In the genomic region with DNA sequence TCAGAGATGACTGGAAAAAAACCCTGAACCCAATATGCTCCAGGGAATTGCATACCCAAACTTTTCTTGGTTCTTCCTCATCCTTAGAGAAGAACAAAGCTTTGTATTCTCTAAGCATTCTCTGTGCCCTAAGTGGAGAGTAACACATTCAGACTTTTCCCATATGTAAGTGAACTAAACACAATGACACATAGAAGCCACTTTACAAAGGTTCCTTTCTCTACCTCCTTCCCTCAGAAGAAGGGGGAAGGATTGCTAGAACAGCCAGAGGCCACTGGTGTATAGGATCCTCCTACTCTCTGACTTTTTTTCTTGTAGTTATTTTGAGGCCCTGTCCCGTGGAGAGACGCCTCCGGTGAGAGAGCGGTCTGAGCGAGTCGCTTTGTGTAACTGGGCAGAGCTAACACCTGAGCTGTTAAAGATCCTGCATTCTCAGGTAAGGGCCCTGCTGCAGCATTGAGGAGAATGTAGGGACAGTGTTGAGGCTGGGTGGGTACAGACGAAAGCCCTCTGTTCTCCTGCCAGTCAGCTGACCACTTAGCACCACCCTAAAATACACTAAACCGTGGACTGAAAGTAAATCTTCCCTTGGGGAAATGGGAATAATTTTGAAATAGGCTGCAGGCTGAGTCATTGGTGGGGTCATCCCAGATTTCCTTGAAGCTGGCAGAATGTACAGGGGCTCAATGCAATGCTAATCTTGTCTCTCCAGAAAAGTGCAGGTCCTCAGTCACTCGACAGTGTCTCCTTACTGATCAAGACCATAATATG, we compare ENCODE assay signal across 5 cellular contexts. TPM values are rescaled to one million over a fixed set of nuclear protein-coding genes. Genes with fewer than 3 reads are reported as not detected.
"Had no signal": no experiment of that assay in that cellular context is flagged by ENCODE, and none has a peak within 500 bp of the region (broad histone marks: within the 10 kb centered on the region; RNA-seq: fewer than 3 reads in every experiment).

No MANE protein-coding gene starts in this region.

RNA-seq across cellular contexts. Expression of a gene that starts 6.5 kb away (rescaled TPM):
- total RNA-seq: activated CD8-positive, alpha-beta T cell treated with anti-CD3 and anti-CD28 coated beads, Interleukin-2, amount 10 ng/mL, durations not matched to agents 7 days and 5 days; ascending aorta; HepG2; OCI-LY7; T-helper 17 cell had no signal
